29 cellular contexts compared by ENCODE assay signal in genomic region chr10:13505040-13505680, GRCh38. TPM values are rescaled to one million over a fixed set of nuclear protein-coding genes. Genes with fewer than 3 reads are reported as not detected.
DNase-seq lines count a peak whose midpoint lies in the region; ATAC-seq and TF ChIP-seq lines count a peak whose summit lies in the region.
"Had no signal": no experiment of that assay in that cellular context is flagged by ENCODE, and none has a peak within 500 bp of the region (broad histone marks: within the 10 kb centered on the region; RNA-seq: fewer than 3 reads in every experiment).

No MANE protein-coding gene starts in this region.

- H3K36me3 ChIP-seq in SK-N-SH (replicated peaks in 1 of 2; ENCODE audit: control insufficient read depth in 1 of 2, insufficient read depth in 2 of 2, low read length in 1 of 2): no peaks in the 10 kb centered on the region
- H3K36me3 ChIP-seq in endodermal cell (ENCODE audit: control insufficient read depth, insufficient read depth, low read length): no peaks in the 10 kb centered on the region
- peaks cover under 1% of the 10 kb centered on the region for H3K36me3 ChIP-seq in rectal smooth muscle tissue (ENCODE audit: control insufficient read depth, insufficient read depth, low read length)
- no peaks in the 10 kb centered on the region for H3K36me3 ChIP-seq in breast epithelium

- no peak overlapping the region for H3K27ac Mint-ChIP-seq in endodermal cell
- no peak overlapping the region for H3K27ac Mint-ChIP-seq in activated CD4-positive, alpha-beta T cell treated with anti-CD3 and anti-CD28 coated beads, Interleukin-2, amount 10 ng/mL, durations not matched to agents 7 days and 5 days
- H3K27ac Mint-ChIP-seq: B cell; CD14-positive monocyte; CD8-positive, alpha-beta memory T cell; HFFc6 had no signal

- H3K36me3 Mint-ChIP-seq in endodermal cell (ENCODE audit: low read depth): no peaks in the 10 kb centered on the region
- H3K36me3 Mint-ChIP-seq in activated CD4-positive, alpha-beta T cell treated with anti-CD3 and anti-CD28 coated beads, Interleukin-2, amount 10 ng/mL, durations not matched to agents 7 days and 5 days (ENCODE audit: low read depth): no peaks in the 10 kb centered on the region
- H3K36me3 Mint-ChIP-seq: CD14-positive monocyte; CD8-positive, alpha-beta memory T cell had no signal

- no peak overlapping the region for H3K4me2 ChIP-seq in SK-N-SH
- H3K4me2 ChIP-seq: KMS-11, PC-9 had no signal

- H3K9me2 ChIP-seq in SK-N-SH: no peaks in the 10 kb centered on the region

- CTCF ChIA-PET in SK-N-SH (lab: Yijun Ruan, JAX): no interaction called here
- CTCF ChIA-PET in activated CD4-positive, alpha-beta T cell treated with anti-CD3 and anti-CD28 coated beads, Interleukin-2, amount 10 ng/mL, durations not matched to agents 7 days and 5 days (lab: Charles Lee): no interaction called here

- POLR2A ChIA-PET in SK-N-SH (lab: Yijun Ruan, JAX): no interaction called here
- POLR2A ChIA-PET in activated CD4-positive, alpha-beta T cell treated with anti-CD3 and anti-CD28 coated beads, Interleukin-2, amount 10 ng/mL, durations not matched to agents 7 days and 5 days (lab: Charles Lee): no interaction called here

- no peaks in the 10 kb centered on the region for H4K20me1 ChIP-seq in SK-N-SH (ENCODE audit: insufficient read depth)

- no peak for TF ChIP-seq POLR2A in breast epithelium (IDR thresholded peaks at IDR 0.05)

- no peaks in the 10 kb centered on the region for H3K27me3 ChIP-seq in SK-N-SH (ENCODE audit: insufficient read depth)
- H3K27me3 ChIP-seq in endodermal cell (ENCODE audit: control insufficient read depth, insufficient read depth, low read length, poor library complexity, severe bottlenecking): no peaks in the 10 kb centered on the region
- no peaks in the 10 kb centered on the region for H3K27me3 ChIP-seq in rectal smooth muscle tissue (ENCODE audit: control insufficient read depth, insufficient read depth, low read length)
- no peaks in the 10 kb centered on the region for H3K27me3 ChIP-seq in breast epithelium

- WGBS in SK-N-SH (ENCODE audit: low lambda C conversion rate): 73% methylated on average over 9 of the region's 12 CpGs
- 90 to 92% methylated on average over 10 to 12 of the region's 12 CpGs for whole genome bisulfite sequencing in endodermal cell (ENCODE audit: insufficient coverage in 1 of 2, insufficient read length in 1 of 2), 2 experiments

- intact Hi-C loops in breast epithelium (cut with DNase I; ENCODE audit: low total_unique reads): no loop called here

- H3K4me1 Mint-ChIP-seq in endodermal cell: no peaks in the 10 kb centered on the region
- no peaks in the 10 kb centered on the region for H3K4me1 Mint-ChIP-seq in activated CD4-positive, alpha-beta T cell treated with anti-CD3 and anti-CD28 coated beads, Interleukin-2, amount 10 ng/mL, durations not matched to agents 7 days and 5 days
- H3K4me1 Mint-ChIP-seq: CD8-positive, alpha-beta memory T cell had no signal

- ATAC-seq in SK-N-SH treated with all-trans-retinoic acid at 6 μM for 48 hours (peak; percentile 48), GM19023 (IDR thresholded peaks at IDR 0.05; ENCODE audit: unreplicated experiment) (no peak)
- ATAC-seq: GM12878 had no signal

- H3K4me3 Mint-ChIP-seq in endodermal cell: no peak overlapping the region
- H3K4me3 Mint-ChIP-seq in activated CD4-positive, alpha-beta T cell treated with anti-CD3 and anti-CD28 coated beads, Interleukin-2, amount 10 ng/mL, durations not matched to agents 7 days and 5 days: no peak overlapping the region
- H3K4me3 Mint-ChIP-seq: B cell; CD14-positive monocyte; CD8-positive, alpha-beta memory T cell; H9; HFFc6 had no signal

- H3K9ac ChIP-seq in SK-N-SH (no peak overlapping the region), endodermal cell (ENCODE audit: extremely low read depth, low read length, poor library complexity, severe bottlenecking) (no peak overlapping the region), rectal smooth muscle tissue (ENCODE audit: low read length) (no peak overlapping the region)
- H3K9ac ChIP-seq: KMS-11 had no signal

- no peak for TF ChIP-seq EP300 in SK-N-SH (IDR thresholded peaks at IDR 0.05; ENCODE audit: borderline replicate concordance in 1 of 2, low read depth in 1 of 2, low read length in 1 of 2)

- H3K27ac ChIP-seq in SK-N-SH (ENCODE audit: low read depth in 2 of 2, low read length in 1 of 2) (peak overlapping the region in 1 of 2 experiments; percentile 60; a peak in 1 of 4 replicates), C4-2B (peak overlapping the region; percentile 37), endodermal cell (ENCODE audit: low read depth, low read length) (no peak overlapping the region), rectal smooth muscle tissue (ENCODE audit: low read depth, low read length) (peak overlapping the region; percentile 70), breast epithelium (no peak overlapping the region)
- H3K27ac ChIP-seq: 22Rv1, KMS-11, PC-9 had no signal

- H3K9me3 ChIP-seq in SK-N-SH: no peaks in the 10 kb centered on the region
- no peaks in the 10 kb centered on the region for H3K9me3 ChIP-seq in endodermal cell (ENCODE audit: control insufficient read depth, low read length)
- H3K9me3 ChIP-seq in breast epithelium: no peaks in the 10 kb centered on the region

- no peaks in the 10 kb centered on the region for H3K9me3 Mint-ChIP-seq in endodermal cell
- no peaks in the 10 kb centered on the region for H3K9me3 Mint-ChIP-seq in activated CD4-positive, alpha-beta T cell treated with anti-CD3 and anti-CD28 coated beads, Interleukin-2, amount 10 ng/mL, durations not matched to agents 7 days and 5 days
- H3K9me3 Mint-ChIP-seq: CD8-positive, alpha-beta memory T cell; H9; HFFc6 had no signal

- DNase-seq in SK-N-SH: no peak
- no peak for DNase-seq in endodermal cell
- DNase-seq in activated CD4-positive, alpha-beta T cell treated with anti-CD3 and anti-CD28 coated beads, Interleukin-2, amount 10 ng/mL, durations not matched to agents 7 days and 5 days: no peak
- no peak for DNase-seq in breast epithelium (ENCODE audit: low spot score in 2 of 2)
- DNase-seq: CD8-positive, alpha-beta memory T cell; DMS 273 treated with DMSO at 0.1 percent for 48 hours; DMS79; EL; GDM1; H9; HFFc6; IMR-90; MM.1S; NCI-H1417; NCI-H1694; NCI-H2029 treated with DMSO at 0.1 percent for 48 hours; NCI-H446 treated with DMSO at 0.1 percent for 48 hours; NCI-H526 treated with DMSO at 0.1 percent for 48 hours; PC-9; SHP77 had no signal

- peaks cover 5 to 26% of the 10 kb centered on the region in 2 experiments; a peak in 2 of 4 replicates for H3K4me1 ChIP-seq in SK-N-SH (ENCODE audit: control insufficient read depth in 1 of 2, insufficient read depth in 2 of 2, low read depth in 1 of 2, low read length in 1 of 2)
- H3K4me1 ChIP-seq in endodermal cell (ENCODE audit: control insufficient read depth, insufficient read depth, low read length): no peaks in the 10 kb centered on the region
- peaks cover 5% of the 10 kb centered on the region for H3K4me1 ChIP-seq in rectal smooth muscle tissue (ENCODE audit: control insufficient read depth, insufficient read depth, low read length)
- H3K4me1 ChIP-seq in breast epithelium: no peaks in the 10 kb centered on the region

- no peak for TF ChIP-seq CTCF in SK-N-SH (IDR thresholded peaks at IDR 0.05)
- no peak for TF ChIP-seq CTCF in C4-2B (conservative IDR thresholded peaks at IDR 0.05)
- TF ChIP-seq CTCF in endodermal cell (conservative IDR thresholded peaks at IDR 0.05): peak; percentile 29
- TF ChIP-seq CTCF in breast epithelium (IDR thresholded peaks at IDR 0.05): no peak

- H3K4me3 ChIP-seq in SK-N-SH (ENCODE audit: low read depth in 2 of 2, low read length in 1 of 2) (no peak overlapping the region), endodermal cell (ENCODE audit: low read length) (no peak overlapping the region), rectal smooth muscle tissue (ENCODE audit: low read length) (peak overlapping the region; percentile 9), breast epithelium (no peak overlapping the region)
- H3K4me3 ChIP-seq: GM12878, PC-9 had no signal

- TF ChIP-seq RAD21 in SK-N-SH (IDR thresholded peaks at IDR 0.05; ENCODE audit: low read length): no peak

- H3K79me2 ChIP-seq in SK-N-SH (ENCODE audit: insufficient read depth): peaks cover 16% of the 10 kb centered on the region; the same call in 1 of the 2 replicates

- H2AFZ ChIP-seq in SK-N-SH (ENCODE audit: low read depth): no peak overlapping the region
- H2AFZ ChIP-seq: PC-9 had no signal

- H3F3A ChIP-seq in SK-N-SH (replicated peaks; ENCODE audit: insufficient read depth): no peaks in the 10 kb centered on the region

- H3K27me3 Mint-ChIP-seq in endodermal cell (ENCODE audit: insufficient read depth): no peaks in the 10 kb centered on the region
- H3K27me3 Mint-ChIP-seq in activated CD4-positive, alpha-beta T cell treated with anti-CD3 and anti-CD28 coated beads, Interleukin-2, amount 10 ng/mL, durations not matched to agents 7 days and 5 days: peaks cover 13% of the 10 kb centered on the region

TF ChIP-seq in SK-N-SH treated with all-trans-retinoic acid at 6 μM for 48 hours, 23 proteins besides CTCF, POLR2A, EP300 and RAD21 (continues in another document):
- TF ChIP-seq ESRRG (CRISPR knock-in tag; IDR thresholded peaks at IDR 0.05) (no peak), OSR1 (CRISPR knock-in tag; IDR thresholded peaks at IDR 0.05) (no peak), ZNF565 (CRISPR knock-in tag; conservative IDR thresholded peaks at IDR 0.05; ENCODE audit: low read depth) (no peak), BACH2 (CRISPR knock-in tag; IDR thresholded peaks at IDR 0.05; ENCODE audit: borderline replicate concordance) (no peak), GLIS3 (CRISPR knock-in tag; IDR thresholded peaks at IDR 0.05) (no peak), RARB (CRISPR knock-in tag; IDR thresholded peaks at IDR 0.05) (no peak), CSDC2 (CRISPR knock-in tag; IDR thresholded peaks at IDR 0.05) (no peak)

TF ChIP-seq in SK-N-SH, 30 proteins besides CTCF, POLR2A, EP300 and RAD21 (continues in another document):
- no peak for TF ChIP-seq PBX3 (IDR thresholded peaks at IDR 0.05)

RNA-seq across cellular contexts. Expression of gene BEND7, which starts 23.7 kb away (rescaled TPM):
- polyA plus RNA-seq in SK-N-SH (2012; rRNA removed): 9.2 and 9.9 TPM in 2 replicates
- 12.7 and 12.9 TPM in 2 replicates for polyA plus RNA-seq in SK-N-SH (2012; cell fraction: cytosol; rRNA removed)
- 18.6 and 21.9 TPM in 2 replicates for polyA plus RNA-seq in SK-N-SH (2012; cell fraction: nucleus; rRNA removed)
- total RNA-seq in endodermal cell (1 to 10 TPM; 5.3 to 5.7 TPM), breast epithelium (10 to 100 TPM in 2 of 3 donors, 1 to 10 TPM in 1; 9.9 to 19.3 (median 17.7) TPM)
- polyA plus RNA-seq in endodermal cell (2013, experiment 1 of 2): 14.5 TPM
- 14.8 TPM for polyA plus RNA-seq in endodermal cell (2013, experiment 2 of 2)
- not detected for total RNA-seq in activated CD4-positive, alpha-beta T cell treated with anti-CD3 and anti-CD28 coated beads, Interleukin-2, amount 10 ng/mL, durations not matched to agents 7 days and 5 days
- total RNA-seq: B cell; CD8-positive, alpha-beta memory T cell; GM12878 had no signal
- polyA plus RNA-seq: CD14-positive monocyte; CD8-positive, alpha-beta memory T cell; GM12878 had no signal

Comparison
In these comparisons a context has a peak if more than half of its experiments do, and no peak if none do; other contexts are left out.
1. H3K27ac ChIP-seq: peak in C4-2B (single experiment) and rectal smooth muscle tissue (single experiment); none in endodermal cell (single experiment) and breast epithelium (0 of 2).
2. RNA of gene BEND7, which starts 23.7 kb away (total RNA-seq): 9.9 to 19.3 TPM in breast epithelium and 5.3 to 5.7 TPM in endodermal cell; not detected in activated CD4-positive, alpha-beta T cell treated with anti-CD3 and anti-CD28 coated beads, Interleukin-2, amount 10 ng/mL, durations not matched to agents 7 days and 5 days; every median in the first group is over 4 times any median in the second.